Comparison of ENCODE assay signal across 36 cellular contexts in the genomic region with DNA sequence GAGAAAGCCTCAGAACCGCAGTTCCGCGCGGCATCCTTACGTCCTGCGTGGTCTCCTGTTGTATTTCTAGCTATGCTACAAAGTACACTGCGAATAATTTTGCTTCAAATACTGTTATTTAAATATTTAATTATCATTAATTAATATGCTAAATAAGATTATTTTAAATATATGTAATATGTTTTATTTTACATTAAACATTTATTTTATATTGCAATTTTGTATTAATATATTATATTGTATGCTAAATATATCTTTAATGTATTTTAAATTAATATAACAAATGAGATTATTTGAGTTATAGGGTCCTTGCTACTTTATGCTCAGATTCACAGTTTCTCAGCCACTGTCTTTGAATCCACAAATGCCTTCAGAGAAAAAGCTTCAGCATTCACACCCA.
"Had no signal": no experiment of that assay in that cellular context is flagged by ENCODE, and none has a peak within 500 bp of the region (broad histone marks: within the 10 kb centered on the region; RNA-seq: fewer than 3 reads in every experiment).

No MANE protein-coding gene starts in this region.

- H3K9me3 ChIP-seq: body of pancreas, Peyer's patch had no signal

- H3K27ac Mint-ChIP-seq: activated CD4-positive, alpha-beta memory T cell treated with anti-CD3 and anti-CD28 coated beads, Interleukin-2, amount 10 ng/mL, durations not matched to agents 7 days and 5 days; activated CD8-positive, alpha-beta memory T cell treated with anti-CD3 and anti-CD28 coated beads, Interleukin-2, amount 10 ng/mL, durations not matched to agents 7 days and 5 days; activated naive CD4-positive, alpha-beta T cell treated with anti-CD3 and anti-CD28 coated beads, Interleukin-2, amount 50 U/mL, for 24 hours; activated naive CD8-positive, alpha-beta T cell treated with anti-CD3 and anti-CD28 coated beads, Interleukin-2, amount 10 ng/mL, durations not matched to agents 7 days and 5 days; activated T-cell treated with anti-CD3 and anti-CD28 coated beads, Interleukin-2, amount 50 U/mL, for 72 hours; activated T-helper 17 cell treated with anti-CD3 and anti-CD28 coated beads, Interleukin-2, amount 50 U/mL, for 72 hours; T-cell had no signal

- H3K4me3 Mint-ChIP-seq: activated CD4-positive, alpha-beta memory T cell treated with anti-CD3 and anti-CD28 coated beads, Interleukin-2, amount 10 ng/mL, durations not matched to agents 7 days and 5 days; activated CD8-positive, alpha-beta memory T cell treated with anti-CD3 and anti-CD28 coated beads, Interleukin-2, amount 10 ng/mL, durations not matched to agents 7 days and 5 days; activated naive CD4-positive, alpha-beta T cell treated with anti-CD3 and anti-CD28 coated beads, Interleukin-2, amount 50 U/mL, for 24 hours; activated naive CD8-positive, alpha-beta T cell treated with anti-CD3 and anti-CD28 coated beads, Interleukin-2, amount 10 ng/mL, durations not matched to agents 7 days and 5 days; activated T-cell treated with anti-CD3 and anti-CD28 coated beads, Interleukin-2, amount 50 U/mL, for 72 hours; activated T-helper 17 cell treated with anti-CD3 and anti-CD28 coated beads, Interleukin-2, amount 50 U/mL, for 72 hours; T-cell had no signal

- H3K27me3 Mint-ChIP-seq: activated CD4-positive, alpha-beta memory T cell treated with anti-CD3 and anti-CD28 coated beads, Interleukin-2, amount 10 ng/mL, durations not matched to agents 7 days and 5 days; activated CD8-positive, alpha-beta memory T cell treated with anti-CD3 and anti-CD28 coated beads, Interleukin-2, amount 10 ng/mL, durations not matched to agents 7 days and 5 days; activated naive CD8-positive, alpha-beta T cell treated with anti-CD3 and anti-CD28 coated beads, Interleukin-2, amount 10 ng/mL, durations not matched to agents 7 days and 5 days had no signal

- H3K4me1 ChIP-seq: body of pancreas, Peyer's patch had no signal

- H3K9ac ChIP-seq: KMS-11 had no signal

- FAIRE-seq: astrocyte had no signal

- H3K36me3 ChIP-seq: Peyer's patch had no signal

- H3K4me1 Mint-ChIP-seq: activated CD4-positive, alpha-beta memory T cell treated with anti-CD3 and anti-CD28 coated beads, Interleukin-2, amount 10 ng/mL, durations not matched to agents 7 days and 5 days; activated CD8-positive, alpha-beta memory T cell treated with anti-CD3 and anti-CD28 coated beads, Interleukin-2, amount 10 ng/mL, durations not matched to agents 7 days and 5 days; activated naive CD4-positive, alpha-beta T cell treated with anti-CD3 and anti-CD28 coated beads, Interleukin-2, amount 50 U/mL, for 24 hours; activated naive CD8-positive, alpha-beta T cell treated with anti-CD3 and anti-CD28 coated beads, Interleukin-2, amount 10 ng/mL, durations not matched to agents 7 days and 5 days; activated T-helper 17 cell treated with anti-CD3 and anti-CD28 coated beads, Interleukin-2, amount 50 U/mL, for 72 hours; T-cell had no signal

- H3K9me3 Mint-ChIP-seq: activated naive CD4-positive, alpha-beta T cell treated with anti-CD3 and anti-CD28 coated beads, Interleukin-2, amount 50 U/mL, for 24 hours had no signal

- ATAC-seq: activated CD8-positive, alpha-beta memory T cell treated with anti-CD3 and anti-CD28 coated beads, Interleukin-2, amount 10 ng/mL, durations not matched to agents 7 days and 5 days; activated T-cell treated with anti-CD3 and anti-CD28 coated beads, Interleukin-2, amount 50 U/mL, for 72 hours; activated T-helper 17 cell treated with anti-CD3 and anti-CD28 coated beads, Interleukin-2, amount 50 U/mL, for 72 hours; body of pancreas; PC-3; Right ventricle myocardium inferior; SK-N-SH treated with all-trans-retinoic acid at 6 μM for 48 hours; T-cell had no signal

- H3K27me3 ChIP-seq: Peyer's patch had no signal

- H3K4me3 ChIP-seq: body of pancreas, Peyer's patch had no signal

- DNase-seq: activated CD4-positive, alpha-beta memory T cell treated with anti-CD3 and anti-CD28 coated beads, Interleukin-2, amount 10 ng/mL, durations not matched to agents 7 days and 5 days; activated CD4-positive, alpha-beta T cell treated with anti-CD3 and anti-CD28 coated beads for 1 hour; activated CD4-positive, alpha-beta T cell treated with anti-CD3 and anti-CD28 coated beads for 48 hours; activated CD4-positive, CD25-positive, alpha-beta regulatory T cell; activated effector memory CD4-positive, alpha-beta T cell treated with anti-CD3 and anti-CD28 coated beads, Interleukin-2, amount 50 U/mL, for 16 hours; activated naive CD4-positive, alpha-beta T cell; activated naive CD8-positive, alpha-beta T cell treated with anti-CD3 and anti-CD28 coated beads, Interleukin-2, amount 10 ng/mL, durations not matched to agents 7 days and 5 days; activated T-cell treated with anti-CD3 and anti-CD28 coated beads, Interleukin-2, amount 50 U/mL, for 72 hours; amygdala; body of pancreas; central memory CD4-positive, alpha-beta T cell; MM.1S; MV-4-11; NCI-H1092; NCI-H1436 treated with DMSO at 0.1 percent for 48 hours; NCI-H1694 treated with DMSO at 0.1 percent for 48 hours; NCI-H2107; NCI-H2171; NCI-H510A; NCI-H526; NK-92 treated with Interleukin-12 subunit alpha and Interleukin-12 subunit beta, amount 100 ng/mL, for 24 hours; PC-3; SIG-M5; T-cell; T-helper 2 cell; T-helper 9 cell had no signal

- H3K27ac ChIP-seq: body of pancreas, KMS-11, Peyer's patch, RWPE1, VCaP had no signal

- H3K36me3 Mint-ChIP-seq: activated CD8-positive, alpha-beta memory T cell treated with anti-CD3 and anti-CD28 coated beads, Interleukin-2, amount 10 ng/mL, durations not matched to agents 7 days and 5 days; activated naive CD4-positive, alpha-beta T cell treated with anti-CD3 and anti-CD28 coated beads, Interleukin-2, amount 50 U/mL, for 24 hours; activated naive CD8-positive, alpha-beta T cell treated with anti-CD3 and anti-CD28 coated beads, Interleukin-2, amount 10 ng/mL, durations not matched to agents 7 days and 5 days; T-cell had no signal
